ENCODE assay signal across 1 cellular context in the genomic region with DNA sequence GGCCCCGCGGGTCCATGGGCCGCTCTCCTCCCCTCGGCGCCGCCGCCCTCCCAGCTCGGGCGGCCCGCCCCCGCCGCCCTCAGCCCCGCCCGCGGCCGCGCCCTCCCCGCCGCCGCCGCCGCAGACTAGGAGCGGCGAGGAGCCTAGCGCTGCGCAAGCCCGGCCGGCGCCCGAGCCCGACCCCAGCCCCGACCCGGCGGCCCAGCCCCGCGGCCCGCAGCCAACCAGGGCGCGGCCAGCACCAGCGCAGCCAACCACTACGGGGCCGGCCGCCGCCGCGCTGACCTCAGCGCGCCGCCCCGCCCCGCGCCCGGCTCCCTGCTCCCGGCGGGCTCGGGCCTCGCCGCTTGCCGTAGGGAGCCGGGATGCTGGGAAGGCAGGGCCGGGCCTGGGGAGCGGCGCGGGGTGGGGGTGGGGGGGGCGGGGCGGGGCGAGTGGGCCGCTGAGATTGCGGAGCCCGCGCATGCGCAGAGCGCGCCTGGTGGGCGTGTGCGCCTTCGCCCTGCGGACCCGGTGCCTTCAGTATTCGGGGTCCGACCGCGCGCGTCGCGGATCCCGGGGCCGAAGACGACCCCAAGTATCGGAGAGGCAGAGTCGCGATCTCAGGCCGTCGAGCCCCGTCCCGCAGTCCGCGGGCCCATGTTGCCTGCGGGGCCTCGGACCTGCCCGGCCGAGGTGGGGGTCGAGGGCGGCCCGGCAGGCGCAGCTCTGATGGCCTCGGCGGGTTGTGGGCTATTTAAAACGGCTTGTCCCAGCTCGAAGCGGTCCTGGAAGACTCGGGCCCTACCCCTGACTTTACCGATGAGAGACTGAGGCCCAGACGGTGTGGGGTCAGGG.
A peak's percentile ranks its signal among the peaks of the same experiment; 100 is the strongest.
TF ChIP-seq lines count a peak whose summit lies in the region.

A gene with protein sequence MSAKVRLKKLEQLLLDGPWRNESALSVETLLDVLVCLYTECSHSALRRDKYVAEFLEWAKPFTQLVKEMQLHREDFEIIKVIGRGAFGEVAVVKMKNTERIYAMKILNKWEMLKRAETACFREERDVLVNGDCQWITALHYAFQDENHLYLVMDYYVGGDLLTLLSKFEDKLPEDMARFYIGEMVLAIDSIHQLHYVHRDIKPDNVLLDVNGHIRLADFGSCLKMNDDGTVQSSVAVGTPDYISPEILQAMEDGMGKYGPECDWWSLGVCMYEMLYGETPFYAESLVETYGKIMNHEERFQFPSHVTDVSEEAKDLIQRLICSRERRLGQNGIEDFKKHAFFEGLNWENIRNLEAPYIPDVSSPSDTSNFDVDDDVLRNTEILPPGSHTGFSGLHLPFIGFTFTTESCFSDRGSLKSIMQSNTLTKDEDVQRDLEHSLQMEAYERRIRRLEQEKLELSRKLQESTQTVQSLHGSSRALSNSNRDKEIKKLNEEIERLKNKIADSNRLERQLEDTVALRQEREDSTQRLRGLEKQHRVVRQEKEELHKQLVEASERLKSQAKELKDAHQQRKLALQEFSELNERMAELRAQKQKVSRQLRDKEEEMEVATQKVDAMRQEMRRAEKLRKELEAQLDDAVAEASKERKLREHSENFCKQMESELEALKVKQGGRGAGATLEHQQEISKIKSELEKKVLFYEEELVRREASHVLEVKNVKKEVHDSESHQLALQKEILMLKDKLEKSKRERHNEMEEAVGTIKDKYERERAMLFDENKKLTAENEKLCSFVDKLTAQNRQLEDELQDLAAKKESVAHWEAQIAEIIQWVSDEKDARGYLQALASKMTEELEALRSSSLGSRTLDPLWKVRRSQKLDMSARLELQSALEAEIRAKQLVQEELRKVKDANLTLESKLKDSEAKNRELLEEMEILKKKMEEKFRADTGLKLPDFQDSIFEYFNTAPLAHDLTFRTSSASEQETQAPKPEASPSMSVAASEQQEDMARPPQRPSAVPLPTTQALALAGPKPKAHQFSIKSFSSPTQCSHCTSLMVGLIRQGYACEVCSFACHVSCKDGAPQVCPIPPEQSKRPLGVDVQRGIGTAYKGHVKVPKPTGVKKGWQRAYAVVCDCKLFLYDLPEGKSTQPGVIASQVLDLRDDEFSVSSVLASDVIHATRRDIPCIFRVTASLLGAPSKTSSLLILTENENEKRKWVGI (N-terminal part only) (minus strand): TSS at position 178 of the 837 bp plus-strand sequence. CDS start 376 bp downstream, outside the sequence.

TF ChIP-seq in HepG2, 621 proteins besides CTCF, POLR2A, EP300 and RAD21 (continued from another document):
- TF ChIP-seq, protein P1, sequence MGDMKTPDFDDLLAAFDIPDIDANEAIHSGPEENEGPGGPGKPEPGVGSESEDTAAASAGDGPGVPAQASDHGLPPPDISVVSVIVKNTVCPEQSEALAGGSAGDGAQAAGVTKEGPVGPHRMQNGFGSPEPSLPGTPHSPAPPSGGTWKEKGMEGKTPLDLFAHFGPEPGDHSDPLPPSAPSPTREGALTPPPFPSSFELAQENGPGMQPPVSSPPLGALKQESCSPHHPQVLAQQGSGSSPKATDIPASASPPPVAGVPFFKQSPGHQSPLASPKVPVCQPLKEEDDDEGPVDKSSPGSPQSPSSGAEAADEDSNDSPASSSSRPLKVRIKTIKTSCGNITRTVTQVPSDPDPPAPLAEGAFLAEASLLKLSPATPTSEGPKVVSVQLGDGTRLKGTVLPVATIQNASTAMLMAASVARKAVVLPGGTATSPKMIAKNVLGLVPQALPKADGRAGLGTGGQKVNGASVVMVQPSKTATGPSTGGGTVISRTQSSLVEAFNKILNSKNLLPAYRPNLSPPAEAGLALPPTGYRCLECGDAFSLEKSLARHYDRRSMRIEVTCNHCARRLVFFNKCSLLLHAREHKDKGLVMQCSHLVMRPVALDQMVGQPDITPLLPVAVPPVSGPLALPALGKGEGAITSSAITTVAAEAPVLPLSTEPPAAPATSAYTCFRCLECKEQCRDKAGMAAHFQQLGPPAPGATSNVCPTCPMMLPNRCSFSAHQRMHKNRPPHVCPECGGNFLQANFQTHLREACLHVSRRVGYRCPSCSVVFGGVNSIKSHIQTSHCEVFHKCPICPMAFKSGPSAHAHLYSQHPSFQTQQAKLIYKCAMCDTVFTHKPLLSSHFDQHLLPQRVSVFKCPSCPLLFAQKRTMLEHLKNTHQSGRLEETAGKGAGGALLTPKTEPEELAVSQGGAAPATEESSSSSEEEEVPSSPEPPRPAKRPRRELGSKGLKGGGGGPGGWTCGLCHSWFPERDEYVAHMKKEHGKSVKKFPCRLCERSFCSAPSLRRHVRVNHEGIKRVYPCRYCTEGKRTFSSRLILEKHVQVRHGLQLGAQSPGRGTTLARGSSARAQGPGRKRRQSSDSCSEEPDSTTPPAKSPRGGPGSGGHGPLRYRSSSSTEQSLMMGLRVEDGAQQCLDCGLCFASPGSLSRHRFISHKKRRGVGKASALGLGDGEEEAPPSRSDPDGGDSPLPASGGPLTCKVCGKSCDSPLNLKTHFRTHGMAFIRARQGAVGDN (CRISPR knock-in tag; IDR thresholded peaks at IDR 0.05) = peak; percentile 90
- TF ChIP-seq MIXL1 (CRISPR knock-in tag; IDR thresholded peaks at IDR 0.05) (no peak), ZNF501 (CRISPR knock-in tag; IDR thresholded peaks at IDR 0.05) (peak; percentile 50; the same call in 1 of the 2 replicates), MXD4 (CRISPR knock-in tag; IDR thresholded peaks at IDR 0.05) (no peak), PHF21A (CRISPR knock-in tag; IDR thresholded peaks at IDR 0.05) (peak; percentile 59), BRD4 (CRISPR knock-in tag; IDR thresholded peaks at IDR 0.05) (no peak), TBX2 (CRISPR knock-in tag; IDR thresholded peaks at IDR 0.05; ENCODE audit: borderline replicate concordance) (no peak), ZNF724P (CRISPR knock-in tag; IDR thresholded peaks at IDR 0.05; ENCODE audit: borderline replicate concordance) (no peak), ZNF782 (CRISPR knock-in tag; IDR thresholded peaks at IDR 0.05; ENCODE audit: borderline replicate concordance) (no peak), ZSCAN30 (CRISPR knock-in tag; IDR thresholded peaks at IDR 0.05) (no peak), ZNF709 (CRISPR knock-in tag; IDR thresholded peaks at IDR 0.05) (no peak), NKX3-1 (CRISPR knock-in tag; IDR thresholded peaks at IDR 0.05) (0 out of 2 replicates have a peak, but pooled peaks have one; percentile 30), ZEB1 (IDR thresholded peaks at IDR 0.05; ENCODE audit: insufficient replicate concordance, low read depth) (no peak), ZNF350 (CRISPR knock-in tag; IDR thresholded peaks at IDR 0.05; ENCODE audit: borderline replicate concordance, low read depth) (peak; percentile 69), ARHGAP35 (CRISPR knock-in tag; IDR thresholded peaks at IDR 0.05; ENCODE audit: borderline replicate concordance) (0 out of 2 replicates have a peak, but pooled peaks have one; percentile 32), ZNF703 (CRISPR knock-in tag; IDR thresholded peaks at IDR 0.05; ENCODE audit: borderline replicate concordance) (no peak), ZNF235 (CRISPR knock-in tag; IDR thresholded peaks at IDR 0.05; ENCODE audit: borderline replicate concordance) (no peak), ZBTB38 (CRISPR knock-in tag; IDR thresholded peaks at IDR 0.05) (no peak), ZNF660 (CRISPR knock-in tag; IDR thresholded peaks at IDR 0.05; ENCODE audit: borderline replicate concordance, low read depth) (no peak)
- TF ChIP-seq, protein P2, sequence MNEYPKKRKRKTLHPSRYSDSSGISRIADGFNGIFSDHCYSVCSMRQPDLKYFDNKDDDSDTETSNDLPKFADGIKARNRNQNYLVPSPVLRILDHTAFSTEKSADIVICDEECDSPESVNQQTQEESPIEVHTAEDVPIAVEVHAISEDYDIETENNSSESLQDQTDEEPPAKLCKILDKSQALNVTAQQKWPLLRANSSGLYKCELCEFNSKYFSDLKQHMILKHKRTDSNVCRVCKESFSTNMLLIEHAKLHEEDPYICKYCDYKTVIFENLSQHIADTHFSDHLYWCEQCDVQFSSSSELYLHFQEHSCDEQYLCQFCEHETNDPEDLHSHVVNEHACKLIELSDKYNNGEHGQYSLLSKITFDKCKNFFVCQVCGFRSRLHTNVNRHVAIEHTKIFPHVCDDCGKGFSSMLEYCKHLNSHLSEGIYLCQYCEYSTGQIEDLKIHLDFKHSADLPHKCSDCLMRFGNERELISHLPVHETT (CRISPR knock-in tag; conservative IDR thresholded peaks at IDR 0.05) = 0 out of 2 replicates have a peak, but pooled peaks have one; percentile 10
- TF ChIP-seq, protein P3, sequence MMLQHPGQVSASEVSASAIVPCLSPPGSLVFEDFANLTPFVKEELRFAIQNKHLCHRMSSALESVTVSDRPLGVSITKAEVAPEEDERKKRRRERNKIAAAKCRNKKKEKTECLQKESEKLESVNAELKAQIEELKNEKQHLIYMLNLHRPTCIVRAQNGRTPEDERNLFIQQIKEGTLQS (CRISPR knock-in tag; IDR thresholded peaks at IDR 0.05) = 0 out of 2 replicates have a peak, but pooled peaks have one; percentile 18
- TF ChIP-seq, protein P4, sequence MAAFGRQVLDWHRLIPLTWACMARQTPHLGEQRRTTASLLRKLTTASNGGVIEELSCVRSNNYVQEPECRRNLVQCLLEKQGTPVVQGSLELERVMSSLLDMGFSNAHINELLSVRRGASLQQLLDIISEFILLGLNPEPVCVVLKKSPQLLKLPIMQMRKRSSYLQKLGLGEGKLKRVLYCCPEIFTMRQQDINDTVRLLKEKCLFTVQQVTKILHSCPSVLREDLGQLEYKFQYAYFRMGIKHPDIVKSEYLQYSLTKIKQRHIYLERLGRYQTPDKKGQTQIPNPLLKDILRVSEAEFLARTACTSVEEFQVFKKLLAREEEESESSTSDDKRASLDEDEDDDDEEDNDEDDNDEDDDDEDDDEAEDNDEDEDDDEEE (CRISPR knock-in tag; IDR thresholded peaks at IDR 0.05) = no peak
- TF ChIP-seq, protein P5, sequence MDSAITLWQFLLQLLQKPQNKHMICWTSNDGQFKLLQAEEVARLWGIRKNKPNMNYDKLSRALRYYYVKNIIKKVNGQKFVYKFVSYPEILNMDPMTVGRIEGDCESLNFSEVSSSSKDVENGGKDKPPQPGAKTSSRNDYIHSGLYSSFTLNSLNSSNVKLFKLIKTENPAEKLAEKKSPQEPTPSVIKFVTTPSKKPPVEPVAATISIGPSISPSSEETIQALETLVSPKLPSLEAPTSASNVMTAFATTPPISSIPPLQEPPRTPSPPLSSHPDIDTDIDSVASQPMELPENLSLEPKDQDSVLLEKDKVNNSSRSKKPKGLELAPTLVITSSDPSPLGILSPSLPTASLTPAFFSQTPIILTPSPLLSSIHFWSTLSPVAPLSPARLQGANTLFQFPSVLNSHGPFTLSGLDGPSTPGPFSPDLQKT (CRISPR knock-in tag; IDR thresholded peaks at IDR 0.05; ENCODE audit: borderline replicate concordance) = no peak
- TF ChIP-seq, protein P6, sequence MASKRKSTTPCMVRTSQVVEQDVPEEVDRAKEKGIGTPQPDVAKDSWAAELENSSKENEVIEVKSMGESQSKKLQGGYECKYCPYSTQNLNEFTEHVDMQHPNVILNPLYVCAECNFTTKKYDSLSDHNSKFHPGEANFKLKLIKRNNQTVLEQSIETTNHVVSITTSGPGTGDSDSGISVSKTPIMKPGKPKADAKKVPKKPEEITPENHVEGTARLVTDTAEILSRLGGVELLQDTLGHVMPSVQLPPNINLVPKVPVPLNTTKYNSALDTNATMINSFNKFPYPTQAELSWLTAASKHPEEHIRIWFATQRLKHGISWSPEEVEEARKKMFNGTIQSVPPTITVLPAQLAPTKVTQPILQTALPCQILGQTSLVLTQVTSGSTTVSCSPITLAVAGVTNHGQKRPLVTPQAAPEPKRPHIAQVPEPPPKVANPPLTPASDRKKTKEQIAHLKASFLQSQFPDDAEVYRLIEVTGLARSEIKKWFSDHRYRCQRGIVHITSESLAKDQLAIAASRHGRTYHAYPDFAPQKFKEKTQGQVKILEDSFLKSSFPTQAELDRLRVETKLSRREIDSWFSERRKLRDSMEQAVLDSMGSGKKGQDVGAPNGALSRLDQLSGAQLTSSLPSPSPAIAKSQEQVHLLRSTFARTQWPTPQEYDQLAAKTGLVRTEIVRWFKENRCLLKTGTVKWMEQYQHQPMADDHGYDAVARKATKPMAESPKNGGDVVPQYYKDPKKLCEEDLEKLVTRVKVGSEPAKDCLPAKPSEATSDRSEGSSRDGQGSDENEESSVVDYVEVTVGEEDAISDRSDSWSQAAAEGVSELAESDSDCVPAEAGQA (IDR thresholded peaks at IDR 0.05; ENCODE audit: low read depth) = no peak
- TF ChIP-seq, protein P6 (CRISPR knock-in tag; IDR thresholded peaks at IDR 0.05; ENCODE audit: borderline replicate concordance) = no peak
TF ChIP-seq in HepG2: peak in this region for 101.
